ENCODE assay signal across 8 cellular contexts in genomic region chr15:75597667-75598341, GRCh38. TPM values are rescaled to one million over a fixed set of nuclear protein-coding genes. Genes with fewer than 3 reads are reported as not detected.
A peak's percentile ranks its signal among the peaks of the same experiment; 100 is the strongest.
DNase-seq lines count a peak whose midpoint lies in the region; ATAC-seq and TF ChIP-seq lines count a peak whose summit lies in the region.

No MANE protein-coding gene starts in this region.

- TF ChIP-seq CTCF in fibroblast of pulmonary artery (IDR thresholded peaks at IDR 0.05; ENCODE audit: low read length, missing control alignments), result peak; percentile 56

- DNase-seq in stimulated activated CD4-positive, alpha-beta T cell treated with anti-CD3 and anti-CD28 coated beads, Interleukin-1b, Interleukin-23, amount 100 ng/mL, for 48 hours, result peak; percentile 22
- DNase-seq in stimulated activated CD4-positive, alpha-beta T cell treated with anti-CD3 and anti-CD28 coated beads, Interleukin-12 subunit alpha, Interleukin-12 subunit beta, amount 100 ng/mL, for 4 hours, result no peak
- peak; percentile 36 for DNase-seq in fibroblast of pulmonary artery (ENCODE audit: low read depth)
- no peak for DNase-seq in occipital lobe (lab: John Stamatoyannopoulos, UW)

- ATAC-seq in activated CD4-positive, CD25-positive, alpha-beta regulatory T cell treated with anti-CD3 and anti-CD28 coated beads, Interleukin-2, amount 50 U/mL, for 24 hours, result peak; percentile 55 to 71
- ATAC-seq in HG02981 (IDR thresholded peaks at IDR 0.05; ENCODE audit: unreplicated experiment) (no peak), HG02885 (IDR thresholded peaks at IDR 0.05; ENCODE audit: poor library complexity, unreplicated experiment) (no peak), HG03432 (IDR thresholded peaks at IDR 0.05; ENCODE audit: unreplicated experiment) (no peak)

- H3K4me3 ChIP-seq in fibroblast of pulmonary artery (replicated peaks; ENCODE audit: low read depth, low read length), result no peak overlapping the region

RNA-seq across cellular contexts. Expression of gene PTPN9, which starts 18.7 kb away (rescaled TPM):
- 29.3 TPM for total RNA-seq in occipital lobe

RNA-seq across cellular contexts. Expression of gene SNUPN, which starts 27.7 kb away (rescaled TPM):
- total RNA-seq in occipital lobe, result 26.0 TPM

RNA-seq across cellular contexts. Expression of gene IMP3, which starts 42.2 kb away (rescaled TPM):
- 35.9 TPM for total RNA-seq in occipital lobe

RNA-seq across cellular contexts. Expression of gene SNX33, which starts 49.9 kb away (rescaled TPM):
- 1.4 TPM for total RNA-seq in occipital lobe

Comparison
In these comparisons a context has a peak if more than half of its experiments do, and no peak if none do; other contexts are left out.
1. DNase-seq: peak in stimulated activated CD4-positive, alpha-beta T cell treated with anti-CD3 and anti-CD28 coated beads, Interleukin-1b, Interleukin-23, amount 100 ng/mL, for 48 hours (single experiment) and fibroblast of pulmonary artery (single experiment); none in stimulated activated CD4-positive, alpha-beta T cell treated with anti-CD3 and anti-CD28 coated beads, Interleukin-12 subunit alpha, Interleukin-12 subunit beta, amount 100 ng/mL, for 4 hours (single experiment) and occipital lobe (single experiment).
2. ATAC-seq: peak in activated CD4-positive, CD25-positive, alpha-beta regulatory T cell treated with anti-CD3 and anti-CD28 coated beads, Interleukin-2, amount 50 U/mL, for 24 hours (2 of 2); none in HG02981 (single experiment), HG02885 (single experiment) and HG03432 (single experiment).